Comparison of ENCODE assay signal across 24 cellular contexts in genomic region chr6:40743690-40744446, GRCh38.
"Had no signal": no experiment of that assay in that cellular context is flagged by ENCODE, and none has a peak within 500 bp of the region (broad histone marks: within the 10 kb centered on the region; RNA-seq: fewer than 3 reads in every experiment).

No MANE protein-coding gene starts in this region.

- ATAC-seq: activated T-cell treated with anti-CD3 and anti-CD28 coated beads, Interleukin-2, amount 50 U/mL, for 4 hours; effector memory CD8-positive, alpha-beta T cell; gastrocnemius medialis; left colon; stimulated activated naive CD8-positive, alpha-beta T cell treated with anti-CD3 and anti-CD28 coated beads, Interleukin-15, Interleukin-2, amounts not matched to agents 100 U/mL and 50 U/mL, for 24 hours had no signal

- H3K4me1 Mint-ChIP-seq: activated B cell treated with CpG ODN at 0.5 μM for 24 hours; activated naive CD8-positive, alpha-beta T cell treated with anti-CD3 and anti-CD28 coated beads, Interleukin-2, amount 10 ng/mL, durations not matched to agents 7 days and 5 days; central memory CD8-positive, alpha-beta T cell; memory B cell had no signal

- DNase-seq: activated B cell treated with CpG ODN at 0.5 μM for 24 hours; activated CD4-positive, alpha-beta T cell treated with anti-CD3 and anti-CD28 coated beads for 4 hours; activated CD4-positive, alpha-beta T cell treated with anti-CD3 and anti-CD28 coated beads, Interleukin-2, amount 50 U/mL, for 48 hours; activated CD8-positive, alpha-beta memory T cell treated with anti-CD3 and anti-CD28 coated beads, Interleukin-2, amount 50 U/mL, for 48 hours; activated naive CD4-positive, alpha-beta T cell treated with anti-CD3 and anti-CD28 coated beads for 36 hours; activated naive CD8-positive, alpha-beta T cell treated with anti-CD3 and anti-CD28 coated beads, Interleukin-2, amount 10 ng/mL, durations not matched to agents 7 days and 5 days; activated T-cell treated with anti-CD3 and anti-CD28 coated beads, Interleukin-2, amount 50 U/mL, for 4 hours; amniotic stem cell; dorsolateral prefrontal cortex; effector memory CD8-positive, alpha-beta T cell; esophagus squamous epithelium; gastrocnemius medialis; hypothalamus; left colon; stimulated activated CD4-positive, alpha-beta T cell treated with anti-CD3 and anti-CD28 coated beads, Interleukin-4, amount 100 ng/mL, for 24 hours; stimulated activated naive CD8-positive, alpha-beta T cell treated with anti-CD3 and anti-CD28 coated beads, Interleukin-15, Interleukin-2, amounts not matched to agents 100 U/mL and 50 U/mL, for 24 hours; tibial artery had no signal

- H3K4me1 ChIP-seq: breast epithelium, gastrocnemius medialis, prostate gland, right atrium auricular region, tibial artery had no signal

- H3K36me3 Mint-ChIP-seq: activated naive CD8-positive, alpha-beta T cell treated with anti-CD3 and anti-CD28 coated beads, Interleukin-2, amount 10 ng/mL, durations not matched to agents 7 days and 5 days; memory B cell had no signal

- H3K27ac ChIP-seq: breast epithelium, dorsolateral prefrontal cortex, esophagus squamous epithelium, gastrocnemius medialis, prostate gland, right atrium auricular region, tibial artery had no signal

- H3K27ac Mint-ChIP-seq: activated B cell treated with CpG ODN at 0.5 μM for 24 hours; activated naive CD4-positive, alpha-beta T cell treated with anti-CD3 and anti-CD28 coated beads for 36 hours; activated naive CD8-positive, alpha-beta T cell treated with anti-CD3 and anti-CD28 coated beads, Interleukin-2, amount 10 ng/mL, durations not matched to agents 7 days and 5 days; activated T-helper 2 cell treated with anti-CD3 and anti-CD28 coated beads, Interferon-gamma antibody, Interleukin-2, Interleukin-4, amounts not matched to agents 10 μg/mL and 5 μg/mL and 100 μg/mL, durations not matched to agents 14 hours and 24 hours and 36 hours; effector memory CD8-positive, alpha-beta T cell; memory B cell had no signal

- H3K4me3 Mint-ChIP-seq: activated B cell treated with CpG ODN at 0.5 μM for 24 hours; activated naive CD4-positive, alpha-beta T cell treated with anti-CD3 and anti-CD28 coated beads for 36 hours; activated naive CD8-positive, alpha-beta T cell treated with anti-CD3 and anti-CD28 coated beads, Interleukin-2, amount 10 ng/mL, durations not matched to agents 7 days and 5 days; activated T-cell treated with anti-CD3 and anti-CD28 coated beads, Interleukin-2, amount 50 U/mL, for 4 hours; central memory CD8-positive, alpha-beta T cell; effector memory CD8-positive, alpha-beta T cell; memory B cell; neural crest cell had no signal

- H3K9me3 ChIP-seq: breast epithelium, esophagus squamous epithelium, gastrocnemius medialis, prostate gland, right atrium auricular region, tibial artery had no signal

- H3K27me3 ChIP-seq: breast epithelium, gastrocnemius medialis, right atrium auricular region had no signal

- H3K4me3 ChIP-seq: breast epithelium, dorsolateral prefrontal cortex, esophagus squamous epithelium, gastrocnemius medialis, prostate gland, right atrium auricular region, tibial artery had no signal

- H3K9me3 Mint-ChIP-seq: activated B cell treated with CpG ODN at 0.5 μM for 24 hours; activated naive CD4-positive, alpha-beta T cell treated with anti-CD3 and anti-CD28 coated beads for 36 hours; activated naive CD8-positive, alpha-beta T cell treated with anti-CD3 and anti-CD28 coated beads, Interleukin-2, amount 10 ng/mL, durations not matched to agents 7 days and 5 days; activated T-cell treated with anti-CD3 and anti-CD28 coated beads, Interleukin-2, amount 50 U/mL, for 4 hours; activated T-helper 2 cell treated with anti-CD3 and anti-CD28 coated beads, Interferon-gamma antibody, Interleukin-2, Interleukin-4, amounts not matched to agents 10 μg/mL and 5 μg/mL and 100 μg/mL, durations not matched to agents 14 hours and 24 hours and 36 hours; central memory CD8-positive, alpha-beta T cell; effector memory CD8-positive, alpha-beta T cell; memory B cell had no signal

- H3K36me3 ChIP-seq: breast epithelium, esophagus squamous epithelium, gastrocnemius medialis, prostate gland, right atrium auricular region, tibial artery had no signal
